ENCODE assay signal across 26 cellular contexts in the genomic region with DNA sequence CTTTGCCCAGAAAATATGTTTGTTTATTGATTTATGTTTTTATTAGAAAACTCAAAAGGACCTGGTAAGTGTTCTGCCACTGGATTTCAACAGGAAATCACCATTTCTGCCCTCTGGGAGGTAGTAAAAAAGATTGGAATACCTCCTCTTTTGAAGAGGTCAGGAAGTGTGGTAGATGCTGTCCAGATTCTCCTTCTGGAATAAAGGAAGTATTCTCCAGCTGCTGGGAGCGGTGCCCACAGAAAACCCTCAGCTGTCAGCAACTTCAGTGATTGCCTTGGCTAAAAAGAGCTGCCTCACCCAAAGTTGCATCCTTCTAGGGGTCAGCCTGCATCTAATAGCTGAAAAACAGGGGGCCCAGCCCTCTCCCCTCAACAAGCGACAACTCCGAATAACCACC. TPM values are rescaled to one million over a fixed set of nuclear protein-coding genes. Genes with fewer than 3 reads are reported as not detected.
DNase-seq lines count a peak whose midpoint lies in the region; TF ChIP-seq lines count a peak whose summit lies in the region.
"Had no signal": no experiment of that assay in that cellular context is flagged by ENCODE, and none has a peak within 500 bp of the region (broad histone marks: within the 10 kb centered on the region; RNA-seq: fewer than 3 reads in every experiment).

No MANE protein-coding gene starts in this region.

- CTCF ChIA-PET in MCF 10A (lab: Yijun Ruan, JAX) = no interaction called here

- no TSS peak for BruUV-seq in MCF 10A (replicated peaks; lab: Mats Ljungman, UMichigan)

- no peaks in the 10 kb centered on the region for H3K79me2 ChIP-seq in osteoblast (ENCODE audit: insufficient read depth, low read length)

- H3K9me3 Mint-ChIP-seq in MCF 10A (ENCODE audit: unreplicated experiment) = no peaks in the 10 kb centered on the region
- H3K9me3 Mint-ChIP-seq in chondrocyte (ENCODE audit: low read depth) = peaks cover 15% of the 10 kb centered on the region
- H3K9me3 Mint-ChIP-seq: CD4-positive, alpha-beta T cell; GM23338 had no signal

- no peak overlapping the region for H3K27ac ChIP-seq in osteoblast (ENCODE audit: low read depth, low read length)
- H3K27ac ChIP-seq: BLaER1 treated with 17β-estradiol and CSF1 and Interleukin-3, amounts not matched to agents 10 nM and 100 nM; Peyer's patch had no signal

- in situ Hi-C loops in SK-MEL-5 (cut with HindIII; ENCODE audit: low pct_unique_long_range_greater_than_20kb, low sequenced_read_pairs) = no loop called here

- POLR2A ChIA-PET in MCF 10A (lab: Yijun Ruan, JAX) = no interaction called here

- H3K9me3 ChIP-seq in osteoblast (ENCODE audit: low read depth, low read length) = no peaks in the 10 kb centered on the region
- H3K9me3 ChIP-seq: BLaER1 treated with 17β-estradiol and CSF1 and Interleukin-3, amounts not matched to agents 10 nM and 100 nM; Peyer's patch had no signal

- no peak overlapping the region for H3K4me3 Mint-ChIP-seq in MCF 10A (ENCODE audit: unreplicated experiment)
- H3K4me3 Mint-ChIP-seq in chondrocyte (ENCODE audit: unreplicated experiment) = no peak overlapping the region
- H3K4me3 Mint-ChIP-seq: CD4-positive, alpha-beta T cell; GM23338; H9 had no signal

- intact Hi-C loops in MCF 10A (cut with micrococcal nuclease) = loop anchor here (5.0 kb wide), 3 partner anchors 128 to 533 kb away; no protein-coding TSS in a partner anchor

- no peaks in the 10 kb centered on the region for H4K20me1 ChIP-seq in osteoblast (ENCODE audit: insufficient read depth, low read length)

- peak; percentile 19 for DNase-seq in activated CD8-positive, alpha-beta memory T cell treated with anti-CD3 and anti-CD28 coated beads for 24 hours
- no peak for DNase-seq in activated CD8-positive, alpha-beta memory T cell treated with anti-CD3 and anti-CD28 coated beads, Interleukin-2, amount 50 U/mL, for 48 hours
- DNase-seq in COLO829 (ENCODE audit: low spot score) = peak; percentile 54
- DNase-seq in SK-MEL-5 (ENCODE audit: low read depth, low spot score) = peak; percentile 65
- DNase-seq in osteoblast (ENCODE audit: insufficient read length, low spot score, missing footprints) = peak; percentile 49
- no peak for DNase-seq in NOMO-1 treated with dmso at 0.1 percent for 144 hours (lab: John Stamatoyannopoulos, UW; ENCODE audit: unreplicated experiment)
- no peak for DNase-seq in MCF 10A (ENCODE audit: unreplicated experiment)
- DNase-seq in chondrocyte (ENCODE audit: low spot score) = no peak
- DNase-seq: 8988T; ACHN; CD4-positive, alpha-beta T cell; COR-L47; DMS53; H9; NCI-H1092 treated with DMSO at 0.1 percent for 48 hours; NCI-H1436; NCI-H187; NCI-H2081 treated with DMSO at 0.1 percent for 48 hours; NCI-H2171; NCI-H226; NCI-H510A; NCI-H69; Peyer's patch had no signal

- TF ChIP-seq CTCF in osteoblast (IDR thresholded peaks at IDR 0.05; ENCODE audit: extremely low read depth, low read depth, low read length) = no peak
- TF ChIP-seq CTCF in MCF 10A (IDR thresholded peaks at IDR 0.05; ENCODE audit: unreplicated experiment) = no peak
- no peak for TF ChIP-seq CTCF in chondrocyte (IDR thresholded peaks at IDR 0.05)

- H3K4me1 ChIP-seq in osteoblast (ENCODE audit: insufficient read depth, low read length) = no peaks in the 10 kb centered on the region
- H3K4me1 ChIP-seq: Peyer's patch had no signal

- H3K27me3 Mint-ChIP-seq in MCF 10A (ENCODE audit: insufficient read depth, unreplicated experiment) (peaks cover 37% of the 10 kb centered on the region), chondrocyte (ENCODE audit: low read depth) (no peaks in the 10 kb centered on the region)
- H3K27me3 Mint-ChIP-seq: CD4-positive, alpha-beta T cell had no signal

- H3K4me3 ChIP-seq in osteoblast (ENCODE audit: insufficient read depth, low read length) = no peak overlapping the region
- H3K4me3 ChIP-seq: BLaER1 treated with 17β-estradiol and CSF1 and Interleukin-3, amounts not matched to agents 10 nM and 100 nM; GM12878; GM23338; Peyer's patch had no signal

- H3K27ac Mint-ChIP-seq in MCF 10A (ENCODE audit: low read depth, unreplicated experiment) (no peak overlapping the region), chondrocyte (ENCODE audit: unreplicated experiment) (no peak overlapping the region)
- H3K27ac Mint-ChIP-seq: CD4-positive, alpha-beta T cell; GM23338; H9 had no signal

- no peaks in the 10 kb centered on the region for H3K27me3 ChIP-seq in osteoblast (ENCODE audit: insufficient read depth, low read length)
- H3K27me3 ChIP-seq: BLaER1 treated with 17β-estradiol and CSF1 and Interleukin-3, amounts not matched to agents 10 nM and 100 nM; Peyer's patch had no signal

- no peak overlapping the region for H3K4me2 ChIP-seq in osteoblast (ENCODE audit: insufficient read depth, low read length)
- H3K4me2 ChIP-seq: GM23338 had no signal

- H3K4me1 Mint-ChIP-seq in MCF 10A (ENCODE audit: insufficient read depth, unreplicated experiment) (no peaks in the 10 kb centered on the region), chondrocyte (ENCODE audit: low read depth) (no peaks in the 10 kb centered on the region)

- H3K36me3 Mint-ChIP-seq in MCF 10A (ENCODE audit: insufficient read depth, unreplicated experiment) (no peaks in the 10 kb centered on the region), chondrocyte (ENCODE audit: low read depth) (peaks cover 3% of the 10 kb centered on the region)

- no peak overlapping the region for H2AFZ ChIP-seq in osteoblast (ENCODE audit: low read length)
- H2AFZ ChIP-seq: GM23338 had no signal

- no peaks in the 10 kb centered on the region for H3K36me3 ChIP-seq in osteoblast (ENCODE audit: insufficient read depth, low read length)
- H3K36me3 ChIP-seq: BLaER1 treated with 17β-estradiol and CSF1 and Interleukin-3, amounts not matched to agents 10 nM and 100 nM; Peyer's patch had no signal

RNA-seq across cellular contexts. Expression of gene ZNF674, which starts 13.8 kb away (rescaled TPM):
- 1.5 and 2.7 TPM in 2 replicates for total RNA-seq in SK-MEL-5 (2014; rRNA removed; shearing (Covaris generic))
- 1.3 and 1.9 TPM in 2 replicates for polyA plus RNA-seq in SK-MEL-5 (2015; cell fraction: cytosol; rRNA removed)
- 8.5 and 9.9 TPM in 2 replicates for polyA plus RNA-seq in SK-MEL-5 (2015; cell fraction: nucleus; rRNA removed)
- total RNA-seq in osteoblast (4.7 and 5.6 TPM in 2 replicates), MCF 10A (2022) (7.2 and 9.7 TPM in 2 replicates), chondrocyte (6.3 to 6.5 TPM (median 6.4 TPM) in 3 replicates)

RNA-seq across cellular contexts. Expression of gene CHST7, which starts 14.5 kb away (rescaled TPM):
- total RNA-seq in SK-MEL-5 (2014; rRNA removed; shearing (Covaris generic)) = 2.9 TPM in 2 replicates
- polyA plus RNA-seq in SK-MEL-5 (2015; cell fraction: cytosol; rRNA removed) = 3.1 and 4.7 TPM in 2 replicates
- polyA plus RNA-seq in SK-MEL-5 (2015; cell fraction: nucleus; rRNA removed) = 0.98 and 1.3 TPM in 2 replicates
- total RNA-seq in osteoblast (6.5 and 8.0 TPM in 2 replicates), MCF 10A (2022) (1.2 and 1.6 TPM in 2 replicates), chondrocyte (6.5 to 11.7 TPM (median 7.0 TPM) in 3 replicates)

Comparison
In these comparisons a context has a peak if more than half of its experiments do, and no peak if none do; other contexts are left out.
1. DNase-seq: peak in activated CD8-positive, alpha-beta memory T cell treated with anti-CD3 and anti-CD28 coated beads for 24 hours (single experiment), COLO829 (single experiment), SK-MEL-5 (single experiment) and osteoblast (single experiment); none in activated CD8-positive, alpha-beta memory T cell treated with anti-CD3 and anti-CD28 coated beads, Interleukin-2, amount 50 U/mL, for 48 hours (single experiment), NOMO-1 treated with dmso at 0.1 percent for 144 hours (single experiment), MCF 10A (single experiment) and chondrocyte (single experiment).